In genomic region chr17:17680477-17681186, GRCh38 we compare ENCODE assay signal across 1 cellular context.
TF ChIP-seq lines count a peak whose summit lies in the region.

No MANE protein-coding gene starts in this region.

TF ChIP-seq in A549, 52 proteins besides CTCF, POLR2A, EP300 and RAD21 (continued from another document):
- TF ChIP-seq, protein P1, sequence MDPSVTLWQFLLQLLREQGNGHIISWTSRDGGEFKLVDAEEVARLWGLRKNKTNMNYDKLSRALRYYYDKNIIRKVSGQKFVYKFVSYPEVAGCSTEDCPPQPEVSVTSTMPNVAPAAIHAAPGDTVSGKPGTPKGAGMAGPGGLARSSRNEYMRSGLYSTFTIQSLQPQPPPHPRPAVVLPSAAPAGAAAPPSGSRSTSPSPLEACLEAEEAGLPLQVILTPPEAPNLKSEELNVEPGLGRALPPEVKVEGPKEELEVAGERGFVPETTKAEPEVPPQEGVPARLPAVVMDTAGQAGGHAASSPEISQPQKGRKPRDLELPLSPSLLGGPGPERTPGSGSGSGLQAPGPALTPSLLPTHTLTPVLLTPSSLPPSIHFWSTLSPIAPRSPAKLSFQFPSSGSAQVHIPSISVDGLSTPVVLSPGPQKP (IDR thresholded peaks at IDR 0.05; ENCODE audit: low read depth, low read length), result no peak
- TF ChIP-seq JUNB (IDR thresholded peaks at IDR 0.05), result no peak
- TF ChIP-seq ZFP36 (IDR thresholded peaks at IDR 0.05; ENCODE audit: borderline replicate concordance, partially characterized antibody), result no peak
- no peak for TF ChIP-seq MYC (IDR thresholded peaks at IDR 0.05; ENCODE audit: borderline replicate concordance, low read length)
- TF ChIP-seq ZC3H11A (IDR thresholded peaks at IDR 0.05), result no peak
- no peak for TF ChIP-seq GATA3 (IDR thresholded peaks at IDR 0.05; ENCODE audit: borderline replicate concordance)
- no peak for TF ChIP-seq HOXB13 (CRISPR knock-in tag; IDR thresholded peaks at IDR 0.05; ENCODE audit: low read depth)
- no peak for TF ChIP-seq HOXA7 (CRISPR knock-in tag; IDR thresholded peaks at IDR 0.05)
- TF ChIP-seq FOSL2 (IDR thresholded peaks at IDR 0.05), result no peak
- TF ChIP-seq FOSL2 (CRISPR knock-in tag; IDR thresholded peaks at IDR 0.05), result no peak
- TF ChIP-seq NR3C1 (IDR thresholded peaks at IDR 0.05), result no peak
- TF ChIP-seq HEYL (CRISPR knock-in tag; IDR thresholded peaks at IDR 0.05), result no peak
- TF ChIP-seq SREBF2 (IDR thresholded peaks at IDR 0.05), result no peak
- no peak for TF ChIP-seq TFCP2L1 (CRISPR knock-in tag; IDR thresholded peaks at IDR 0.05)
- no peak for TF ChIP-seq FOXS1 (CRISPR knock-in tag; IDR thresholded peaks at IDR 0.05)
- no peak for TF ChIP-seq PHF8 (IDR thresholded peaks at IDR 0.05; ENCODE audit: borderline replicate concordance, low read depth)
